2 cellular contexts compared by ENCODE assay signal in the genomic region with DNA sequence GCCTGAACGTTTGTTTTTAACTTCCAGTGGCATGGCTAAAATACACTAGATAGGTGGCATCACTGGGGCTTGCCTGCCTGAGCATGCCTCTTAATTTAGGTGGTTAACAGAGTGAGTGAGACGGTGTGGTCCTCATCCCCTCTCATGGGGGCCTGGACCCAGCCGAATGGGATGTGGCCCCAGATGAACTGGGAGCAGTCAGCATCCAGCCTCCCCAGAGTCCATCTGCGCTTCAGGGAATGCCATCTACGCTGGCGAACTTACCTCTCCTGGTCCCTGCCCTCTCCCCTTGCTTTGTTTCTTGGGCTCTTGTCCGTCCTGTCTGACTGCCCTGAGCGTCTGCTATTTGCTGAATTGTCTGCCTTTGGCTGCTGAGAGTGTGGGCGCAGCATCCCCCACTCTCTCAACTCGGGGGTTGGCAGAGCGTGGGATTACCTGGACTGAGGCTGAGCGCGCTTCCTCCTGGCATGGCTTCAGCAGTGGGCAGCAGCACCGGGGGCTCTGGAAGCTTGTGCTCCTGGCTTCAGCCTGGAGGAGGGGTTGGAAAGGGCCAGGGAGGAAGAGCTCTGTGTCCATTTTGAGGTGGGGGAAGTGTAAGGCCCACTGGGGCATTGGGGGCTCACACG.
TF ChIP-seq lines count a peak whose summit lies in the region.

No MANE protein-coding gene starts in this region.

TF ChIP-seq in SK-N-SH, 30 proteins besides CTCF, POLR2A, EP300 and RAD21:
- TF ChIP-seq GABPA (IDR thresholded peaks at IDR 0.05; ENCODE audit: low read depth) (no peak), USF1 (IDR thresholded peaks at IDR 0.05; ENCODE audit: borderline replicate concordance, low read depth) (no peak), MXI1 (IDR thresholded peaks at IDR 0.05; ENCODE audit: low read depth, low read length) (no peak), RCOR1 (IDR thresholded peaks at IDR 0.05; ENCODE audit: low read length) (no peak), ZBTB33 (IDR thresholded peaks at IDR 0.05; ENCODE audit: borderline replicate concordance, low read depth) (no peak), YY1 (IDR thresholded peaks at IDR 0.05; ENCODE audit: low read depth) (no peak), SMC3 (IDR thresholded peaks at IDR 0.05; ENCODE audit: low read depth, low read length) (no peak)
- TF ChIP-seq, protein P1, sequence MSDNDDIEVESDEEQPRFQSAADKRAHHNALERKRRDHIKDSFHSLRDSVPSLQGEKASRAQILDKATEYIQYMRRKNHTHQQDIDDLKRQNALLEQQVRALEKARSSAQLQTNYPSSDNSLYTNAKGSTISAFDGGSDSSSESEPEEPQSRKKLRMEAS (IDR thresholded peaks at IDR 0.05; ENCODE audit: low read depth): no peak

TF ChIP-seq in SK-N-SH treated with all-trans-retinoic acid at 6 μM for 48 hours, 23 proteins besides CTCF, POLR2A, EP300 and RAD21:
- TF ChIP-seq TOX (CRISPR knock-in tag; IDR thresholded peaks at IDR 0.05; ENCODE audit: borderline replicate concordance) (no peak), ZFP3 (CRISPR knock-in tag; IDR thresholded peaks at IDR 0.05) (no peak), ZNF8 (CRISPR knock-in tag; IDR thresholded peaks at IDR 0.05) (no peak), BACH2 (CRISPR knock-in tag; IDR thresholded peaks at IDR 0.05; ENCODE audit: borderline replicate concordance) (no peak)
- TF ChIP-seq, protein P2, sequence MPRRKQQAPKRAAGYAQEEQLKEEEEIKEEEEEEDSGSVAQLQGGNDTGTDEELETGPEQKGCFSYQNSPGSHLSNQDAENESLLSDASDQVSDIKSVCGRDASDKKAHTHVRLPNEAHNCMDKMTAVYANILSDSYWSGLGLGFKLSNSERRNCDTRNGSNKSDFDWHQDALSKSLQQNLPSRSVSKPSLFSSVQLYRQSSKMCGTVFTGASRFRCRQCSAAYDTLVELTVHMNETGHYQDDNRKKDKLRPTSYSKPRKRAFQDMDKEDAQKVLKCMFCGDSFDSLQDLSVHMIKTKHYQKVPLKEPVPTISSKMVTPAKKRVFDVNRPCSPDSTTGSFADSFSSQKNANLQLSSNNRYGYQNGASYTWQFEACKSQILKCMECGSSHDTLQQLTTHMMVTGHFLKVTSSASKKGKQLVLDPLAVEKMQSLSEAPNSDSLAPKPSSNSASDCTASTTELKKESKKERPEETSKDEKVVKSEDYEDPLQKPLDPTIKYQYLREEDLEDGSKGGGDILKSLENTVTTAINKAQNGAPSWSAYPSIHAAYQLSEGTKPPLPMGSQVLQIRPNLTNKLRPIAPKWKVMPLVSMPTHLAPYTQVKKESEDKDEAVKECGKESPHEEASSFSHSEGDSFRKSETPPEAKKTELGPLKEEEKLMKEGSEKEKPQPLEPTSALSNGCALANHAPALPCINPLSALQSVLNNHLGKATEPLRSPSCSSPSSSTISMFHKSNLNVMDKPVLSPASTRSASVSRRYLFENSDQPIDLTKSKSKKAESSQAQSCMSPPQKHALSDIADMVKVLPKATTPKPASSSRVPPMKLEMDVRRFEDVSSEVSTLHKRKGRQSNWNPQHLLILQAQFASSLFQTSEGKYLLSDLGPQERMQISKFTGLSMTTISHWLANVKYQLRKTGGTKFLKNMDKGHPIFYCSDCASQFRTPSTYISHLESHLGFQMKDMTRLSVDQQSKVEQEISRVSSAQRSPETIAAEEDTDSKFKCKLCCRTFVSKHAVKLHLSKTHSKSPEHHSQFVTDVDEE (CRISPR knock-in tag; IDR thresholded peaks at IDR 0.05): no peak
